Comparison of ENCODE assay signal across 19 cellular contexts in genomic region chr7:71364559-71364958, GRCh38.
"Had no signal": no experiment of that assay in that cellular context is flagged by ENCODE, and none has a peak within 500 bp of the region (broad histone marks: within the 10 kb centered on the region; RNA-seq: fewer than 3 reads in every experiment).

No MANE protein-coding gene starts in this region.

- H3K27me3 ChIP-seq: esophagus squamous epithelium, gastroesophageal sphincter, right lobe of liver, spleen, tibial artery, upper lobe of left lung, uterus had no signal

- H3K36me3 ChIP-seq: esophagus squamous epithelium, gastroesophageal sphincter, right lobe of liver, spleen, tibial artery, upper lobe of left lung, uterus had no signal

- H3K36me3 Mint-ChIP-seq: naive thymus-derived CD4-positive, alpha-beta T cell; stimulated activated memory B cell treated with anti-CD40 and anti-IgM and Interleukin-4, amounts not matched to agents 10 μg/mL and 1 μg/mL and 100 μg/mL, for 72 hours had no signal

- H3K4me1 Mint-ChIP-seq: naive thymus-derived CD4-positive, alpha-beta T cell; stimulated activated memory B cell treated with anti-CD40 and anti-IgM and Interleukin-4, amounts not matched to agents 10 μg/mL and 1 μg/mL and 100 μg/mL, for 72 hours had no signal

- H3K27ac Mint-ChIP-seq: effector memory CD8-positive, alpha-beta T cell; naive thymus-derived CD4-positive, alpha-beta T cell; nephron progenitor cell; stimulated activated memory B cell treated with anti-CD40 and anti-IgM and Interleukin-4, amounts not matched to agents 10 μg/mL and 1 μg/mL and 100 μg/mL, for 72 hours; stimulated activated naive CD8-positive, alpha-beta T cell treated with anti-CD3 and anti-CD28 coated beads, Interleukin-15, Interleukin-2, amounts not matched to agents 100 ng/mL and 50 ng/mL, for 24 hours had no signal

- H3K4me3 Mint-ChIP-seq: effector memory CD8-positive, alpha-beta T cell; naive thymus-derived CD4-positive, alpha-beta T cell; nephron progenitor cell; stimulated activated memory B cell treated with anti-CD40 and anti-IgM and Interleukin-4, amounts not matched to agents 10 μg/mL and 1 μg/mL and 100 μg/mL, for 72 hours; stimulated activated naive CD8-positive, alpha-beta T cell treated with anti-CD3 and anti-CD28 coated beads, Interleukin-15, Interleukin-2, amounts not matched to agents 100 ng/mL and 50 ng/mL, for 24 hours had no signal

- H3K4me1 ChIP-seq: esophagus squamous epithelium, psoas muscle, right lobe of liver, spleen, upper lobe of left lung, uterus had no signal

- H3K4me3 ChIP-seq: esophagus squamous epithelium, gastroesophageal sphincter, psoas muscle, right lobe of liver, spleen, tibial artery, upper lobe of left lung, uterus had no signal

- ATAC-seq: effector memory CD8-positive, alpha-beta T cell; gastroesophageal sphincter; naive thymus-derived CD4-positive, alpha-beta T cell; psoas muscle; right lobe of liver; stimulated activated memory B cell treated with anti-CD40 and anti-IgM and Interleukin-4, amounts not matched to agents 10 μg/mL and 1 μg/mL and 100 μg/mL, for 72 hours had no signal

- H3K27me3 Mint-ChIP-seq: effector memory CD8-positive, alpha-beta T cell; naive thymus-derived CD4-positive, alpha-beta T cell; stimulated activated memory B cell treated with anti-CD40 and anti-IgM and Interleukin-4, amounts not matched to agents 10 μg/mL and 1 μg/mL and 100 μg/mL, for 72 hours; stimulated activated naive CD8-positive, alpha-beta T cell treated with anti-CD3 and anti-CD28 coated beads, Interleukin-15, Interleukin-2, amounts not matched to agents 100 ng/mL and 50 ng/mL, for 24 hours had no signal

- DNase-seq: effector memory CD8-positive, alpha-beta T cell; esophagus squamous epithelium; foreskin fibroblast; kidney glomerular epithelial cell; naive thymus-derived CD4-positive, alpha-beta T cell; nephron progenitor cell; psoas muscle; retina; right lobe of liver; spleen; stimulated activated CD4-positive, alpha-beta T cell treated with anti-CD3 and anti-CD28 coated beads, Interleukin-15, amount 100 ng/mL, for 24 hours; stimulated activated CD4-positive, alpha-beta T cell treated with anti-CD3 and anti-CD28 coated beads, Interleukin-1b, Interleukin-23, amount 100 ng/mL, for 48 hours; stimulated activated CD4-positive, alpha-beta T cell treated with anti-CD3 and anti-CD28 coated beads, Interleukin-4, amount 100 ng/mL, for 24 hours; tibial artery; upper lobe of left lung; uterus had no signal

- H3K9me3 ChIP-seq: esophagus squamous epithelium, gastroesophageal sphincter, psoas muscle, right lobe of liver, tibial artery, upper lobe of left lung, uterus had no signal

- H3K27ac ChIP-seq: esophagus squamous epithelium, gastroesophageal sphincter, psoas muscle, right lobe of liver, spleen, tibial artery, upper lobe of left lung had no signal
